9 cellular contexts compared by ENCODE assay signal in the genomic region with DNA sequence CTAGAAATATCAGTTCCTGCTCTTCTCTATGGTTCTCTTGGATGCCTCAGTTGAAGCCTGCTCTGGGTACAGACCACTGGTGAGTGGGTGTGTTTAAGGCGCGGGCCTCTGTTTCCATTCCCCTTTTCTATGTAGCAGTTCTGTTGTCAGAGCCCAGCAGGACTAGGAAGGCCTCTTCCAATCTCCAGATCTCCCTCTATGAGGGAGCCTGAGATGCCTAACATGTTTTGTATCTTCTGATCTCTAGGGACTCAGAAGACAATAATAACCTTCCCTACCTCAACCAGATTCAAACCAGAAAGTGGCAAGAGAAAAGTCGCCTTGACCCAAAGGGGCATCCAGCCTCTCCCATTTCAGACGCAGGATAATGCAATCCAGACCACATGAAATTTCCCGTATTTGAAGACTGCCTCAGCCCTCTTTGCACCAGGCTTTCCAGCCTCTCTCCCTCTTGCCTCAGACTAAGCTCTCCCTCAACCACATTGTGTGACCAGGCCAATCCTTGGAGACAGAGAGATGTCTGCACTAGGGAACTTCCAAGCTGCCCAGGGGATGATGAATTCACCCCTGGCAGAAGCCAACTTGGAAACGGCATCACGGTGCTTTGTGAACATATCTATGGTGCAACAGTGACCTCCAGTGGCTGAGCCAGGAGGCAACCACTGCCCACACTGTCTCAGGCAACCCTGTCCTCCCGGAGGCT.
DNase-seq lines count a peak whose midpoint lies in the region; ATAC-seq, FAIRE-seq and TF ChIP-seq lines count a peak whose summit lies in the region.
"Had no signal": no experiment of that assay in that cellular context is flagged by ENCODE, and none has a peak within 500 bp of the region (broad histone marks: within the 10 kb centered on the region; RNA-seq: fewer than 3 reads in every experiment).

No MANE protein-coding gene starts in this region.

- peak; percentile 99 for FAIRE-seq in astrocyte (lab: Jason Lieb, UNC)

- H3F3A ChIP-seq in GM23248 (ENCODE audit: insufficient read depth) (peaks cover 10% of the 10 kb centered on the region), SU-DHL-6 (ENCODE audit: insufficient read depth) (no peaks in the 10 kb centered on the region)

- TF ChIP-seq POLR2A in GM18505 (IDR thresholded peaks at IDR 0.05; ENCODE audit: borderline replicate concordance, extremely low read depth, insufficient read depth, insufficient read length) = no peak

- H2AFZ ChIP-seq in GM23248 (peak overlapping the region; percentile 61), SU-DHL-6 (ENCODE audit: low read depth, low read length, severe bottlenecking) (no peak overlapping the region), astrocyte (ENCODE audit: low read depth, low read length) (peak overlapping the region; percentile 35)

- peaks cover 3% of the 10 kb centered on the region for H3K27me3 Mint-ChIP-seq in astrocyte (ENCODE audit: low read depth, unreplicated experiment)

- peaks cover 4% of the 10 kb centered on the region for H3K4me1 Mint-ChIP-seq in astrocyte (ENCODE audit: low read depth, unreplicated experiment)
- H3K4me1 Mint-ChIP-seq: central memory CD8-positive, alpha-beta T cell had no signal

- TF ChIP-seq CTCF in SU-DHL-6 (IDR thresholded peaks at IDR 0.05; ENCODE audit: insufficient read depth, low read length, poor library complexity, severe bottlenecking) = peak; percentile 60
- TF ChIP-seq CTCF in astrocyte (IDR thresholded peaks at IDR 0.05; ENCODE audit: insufficient read depth, low read depth, low read length) = peak; percentile 98
- TF ChIP-seq CTCF in retinal pigment epithelial cell (conservative IDR thresholded peaks at IDR 0.05; ENCODE audit: low read depth, low read length) = peak; percentile 93

- H3K27ac Mint-ChIP-seq in astrocyte (ENCODE audit: unreplicated experiment) = no peak overlapping the region

- H3K79me2 ChIP-seq in GM23248 (ENCODE audit: insufficient read depth) (no peaks in the 10 kb centered on the region), SU-DHL-6 (ENCODE audit: insufficient read depth, low read length) (no peaks in the 10 kb centered on the region), astrocyte (ENCODE audit: insufficient read depth, low read length) (no peaks in the 10 kb centered on the region)

- H3K9me3 ChIP-seq in GM23248 (ENCODE audit: low read depth) (no peaks in the 10 kb centered on the region), SU-DHL-6 (ENCODE audit: insufficient read depth, low read length) (no peaks in the 10 kb centered on the region), astrocyte (ENCODE audit: insufficient read depth, low read depth, low read length) (no peaks in the 10 kb centered on the region)

- H3K27ac ChIP-seq in GM23248 (peak overlapping the region; percentile 83), SU-DHL-6 (ENCODE audit: low read depth, low read length) (no peak overlapping the region), astrocyte (ENCODE audit: low read depth, low read length) (peak overlapping the region; percentile 8)

- H3K36me3 ChIP-seq in GM23248 (ENCODE audit: low read depth) = no peaks in the 10 kb centered on the region
- no peaks in the 10 kb centered on the region for H3K36me3 ChIP-seq in SU-DHL-6 (ENCODE audit: low read length)
- no peaks in the 10 kb centered on the region for H3K36me3 ChIP-seq in astrocyte (ENCODE audit: insufficient read depth, low read length)

- peak overlapping the region; percentile 45 for H3K9ac ChIP-seq in GM23248
- no peak overlapping the region for H3K9ac ChIP-seq in SU-DHL-6 (ENCODE audit: low read length)
- H3K9ac ChIP-seq in astrocyte (ENCODE audit: low read length) = peak overlapping the region; percentile 15

- H3K4me1 ChIP-seq in GM23248 (ENCODE audit: insufficient read depth) (peaks cover 12% of the 10 kb centered on the region), astrocyte (ENCODE audit: insufficient read depth, low read length) (peaks cover 5% of the 10 kb centered on the region)

- H3K36me3 Mint-ChIP-seq in astrocyte (ENCODE audit: low read depth, unreplicated experiment) = no peaks in the 10 kb centered on the region

- H3K9me2 ChIP-seq in GM23248 (ENCODE audit: insufficient read depth) (no peaks in the 10 kb centered on the region), SU-DHL-6 (replicated peaks; ENCODE audit: insufficient read depth, low read length) (no peaks in the 10 kb centered on the region)

- ATAC-seq in GM18505 (IDR thresholded peaks at IDR 0.05; ENCODE audit: unreplicated experiment) = no peak

- in situ Hi-C loops in GM23248 (cut with MboI) = loop anchor here (10.0 to 25.0 kb wide), 3 partner anchors 291 to 1193 kb away; no protein-coding TSS in a partner anchor

- WGBS in GM23248 (ENCODE audit: low coverage in 1 of 2, low lambda C conversion rate in 2 of 2, missing lambda C conversion rate in 2 of 2), 2 experiments = 13 to 17% methylated on average over 8 of the region's 8 CpGs

- DNase-seq in DMS153 treated with DMSO at 0.1 percent for 48 hours (lab: John Stamatoyannopoulos, UW; ENCODE audit: unreplicated experiment) (peak; percentile 55), GM23248 (peak; percentile 98), NAMALWA (ENCODE audit: low spot score) (peak; percentile 62), astrocyte (ENCODE audit: low read depth) (peak; percentile 88), hepatic stellate cell (ENCODE audit: low spot score) (peak; percentile 82), retinal pigment epithelial cell (ENCODE audit: low read depth) (peak; percentile 32)

- no peak overlapping the region for H3K4me3 Mint-ChIP-seq in astrocyte (ENCODE audit: unreplicated experiment)
- H3K4me3 Mint-ChIP-seq: central memory CD8-positive, alpha-beta T cell had no signal

- H3K4me3 ChIP-seq in GM23248 (no peak overlapping the region), SU-DHL-6 (ENCODE audit: insufficient read depth, low read length, poor library complexity, severe bottlenecking) (no peak overlapping the region), astrocyte (ENCODE audit: insufficient read depth, low read depth, low read length) (no peak overlapping the region), retinal pigment epithelial cell (ENCODE audit: low read length) (no peak overlapping the region)

- no peaks in the 10 kb centered on the region for H3K9me3 Mint-ChIP-seq in astrocyte (ENCODE audit: unreplicated experiment)
- H3K9me3 Mint-ChIP-seq: central memory CD8-positive, alpha-beta T cell had no signal

- H4K20me1 ChIP-seq in GM23248 (ENCODE audit: insufficient read depth) (no peaks in the 10 kb centered on the region), SU-DHL-6 (ENCODE audit: low read depth, low read length) (no peaks in the 10 kb centered on the region), astrocyte (ENCODE audit: insufficient read depth, low read length) (no peaks in the 10 kb centered on the region)

- H3K27me3 ChIP-seq in GM23248 (replicated peaks; ENCODE audit: insufficient read depth) (no peaks in the 10 kb centered on the region), SU-DHL-6 (ENCODE audit: low read length) (no peaks in the 10 kb centered on the region), astrocyte (ENCODE audit: insufficient read depth, low read length) (no peaks in the 10 kb centered on the region)

- H3K4me2 ChIP-seq in GM23248 (ENCODE audit: unreplicated experiment) = peak overlapping the region; percentile 27
- no peak overlapping the region for H3K4me2 ChIP-seq in SU-DHL-6 (ENCODE audit: low read depth, low read length, poor library complexity, severe bottlenecking)
- peak overlapping the region; percentile 14 for H3K4me2 ChIP-seq in astrocyte (ENCODE audit: low read length)

Comparison
In these comparisons a context has a peak if more than half of its experiments do, and no peak if none do; other contexts are left out.
1. DNase-seq: peak in every context shown above with its lines; median percentile 98 in GM23248; 88 in astrocyte; 82 in hepatic stellate cell; 62 in NAMALWA; 55 in DMS153 treated with DMSO at 0.1 percent for 48 hours; 32 in retinal pigment epithelial cell.